In the genomic region with DNA sequence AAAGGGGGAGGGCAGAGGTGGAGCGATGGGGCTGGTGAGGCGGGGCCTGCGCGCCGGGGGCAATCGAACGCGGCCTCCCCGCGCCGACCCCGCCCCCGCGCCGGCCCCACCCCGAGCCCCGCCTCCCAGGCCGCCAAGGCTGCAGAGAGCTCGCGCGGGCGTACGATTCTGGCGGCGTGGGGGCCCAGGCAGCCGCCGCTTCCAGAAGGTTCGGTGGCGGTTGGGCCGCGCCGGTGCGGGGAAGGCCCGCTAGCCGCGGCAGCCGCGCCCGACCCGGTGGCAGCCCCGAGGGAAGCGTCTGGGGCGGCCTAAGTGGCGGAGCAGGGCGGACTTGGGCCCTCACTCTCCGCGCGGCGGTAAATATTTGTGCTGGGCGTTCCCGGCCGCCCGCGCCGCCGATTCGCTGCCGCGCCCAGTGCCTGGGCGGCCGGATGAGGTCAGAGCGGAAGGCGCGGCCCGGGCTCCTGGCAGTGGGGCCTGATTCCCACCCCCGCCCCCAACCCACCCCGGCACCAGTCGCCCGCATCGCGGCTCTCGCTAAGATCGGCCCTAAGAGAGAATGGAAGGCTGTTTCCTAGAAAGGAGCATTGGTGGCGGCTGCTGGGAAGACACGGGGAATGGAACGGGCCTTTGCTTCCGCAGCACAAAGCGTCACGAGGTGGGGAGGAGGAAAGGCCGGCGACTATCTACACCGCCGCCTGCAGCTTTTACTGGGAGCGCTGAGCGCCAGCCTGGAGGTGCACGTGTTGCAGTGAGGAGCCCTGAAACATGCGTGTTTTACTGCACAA, we compare ENCODE assay signal across 8 cellular contexts. TPM values are rescaled to one million over a fixed set of nuclear protein-coding genes. Genes with fewer than 3 reads are reported as not detected.
DNase-seq lines count a peak whose midpoint lies in the region; ATAC-seq and TF ChIP-seq lines count a peak whose summit lies in the region.

A gene with protein sequence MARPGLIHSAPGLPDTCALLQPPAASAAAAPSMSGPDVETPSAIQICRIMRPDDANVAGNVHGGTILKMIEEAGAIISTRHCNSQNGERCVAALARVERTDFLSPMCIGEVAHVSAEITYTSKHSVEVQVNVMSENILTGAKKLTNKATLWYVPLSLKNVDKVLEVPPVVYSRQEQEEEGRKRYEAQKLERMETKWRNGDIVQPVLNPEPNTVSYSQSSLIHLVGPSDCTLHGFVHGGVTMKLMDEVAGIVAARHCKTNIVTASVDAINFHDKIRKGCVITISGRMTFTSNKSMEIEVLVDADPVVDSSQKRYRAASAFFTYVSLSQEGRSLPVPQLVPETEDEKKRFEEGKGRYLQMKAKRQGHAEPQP (minus strand): TSS at position 368 of the 788 bp plus-strand sequence. CDS start 368 bp downstream, outside the sequence.

- no peaks in the 10 kb centered on the region for H3K36me3 ChIP-seq in Peyer's patch

- ATAC-seq in GM21619 (IDR thresholded peaks at IDR 0.05; ENCODE audit: unreplicated experiment): peak; percentile 81
- ATAC-seq in naive thymus-derived CD8-positive, alpha-beta T cell: peak; percentile 87 to 88

- peak within 1 kb of the TSS; percentile 77 for H3K4me3 ChIP-seq in Jurkat, Clone E6-1 (ENCODE audit: low read length)
- H3K4me3 ChIP-seq in Peyer's patch: peak within 1 kb of the TSS; percentile 66 to 99 (median 84)

- TF ChIP-seq POLR2A in Peyer's patch (IDR thresholded peaks at IDR 0.05): peak; percentile 59 to 66

- H3K27me3 Mint-ChIP-seq in naive thymus-derived CD8-positive, alpha-beta T cell: no peaks in the 10 kb centered on the region

- POLR2A ChIA-PET in naive thymus-derived CD8-positive, alpha-beta T cell (lab: Charles Lee): interaction anchor here (0.6 to 2.5 kb wide), 13 partner anchors 9 to 158 kb away, joined by 3 to 18 read pairs (median 4); a partner anchor contains a TSS

- no peaks in the 10 kb centered on the region for H3K36me3 Mint-ChIP-seq in naive thymus-derived CD8-positive, alpha-beta T cell

- peak within 1 kb of the TSS; percentile 76 to 97 (median 95) for H3K27ac Mint-ChIP-seq in naive thymus-derived CD8-positive, alpha-beta T cell

- H3K27ac ChIP-seq in Peyer's patch: peak within 1 kb of the TSS; percentile 96 to 100 (median 99)

- H3K9me3 Mint-ChIP-seq in naive thymus-derived CD8-positive, alpha-beta T cell: no peaks in the 10 kb centered on the region

- peaks cover 0 to 21% (median 6%) of the 10 kb centered on the region in 4 donors for H3K4me1 ChIP-seq in Peyer's patch

- H3K27me3 ChIP-seq in Peyer's patch: no peaks in the 10 kb centered on the region

- H3K9me3 ChIP-seq in Peyer's patch: no peaks in the 10 kb centered on the region

- peak; percentile 66 for DNase-seq in DMS79 (lab: John Stamatoyannopoulos, UW)
- peak; percentile 83 for DNase-seq in Jurkat, Clone E6-1 (ENCODE audit: low read depth, low spot score)
- peak; percentile 88 to 95 (median 94) for DNase-seq in Peyer's patch
- peak; percentile 86 for DNase-seq in activated T-helper 1 cell treated with Interleukin-2 at 50 U/mL for 16 hours (ENCODE audit: low read depth)
- peak; percentile 82 for DNase-seq in fibroblast of gingiva (ENCODE audit: low read depth)
- DNase-seq in naive thymus-derived CD8-positive, alpha-beta T cell: peak; percentile 82 to 94 (median 90)
- DNase-seq in stimulated activated naive CD4-positive, alpha-beta T cell (lab: John Stamatoyannopoulos, UW): peak; percentile 85 to 94 (median 87)

- TF ChIP-seq CTCF in Peyer's patch (IDR thresholded peaks at IDR 0.05): peak in 3 of 6 experiments; percentile 38 to 55 (median 43)

- H3K4me3 Mint-ChIP-seq in naive thymus-derived CD8-positive, alpha-beta T cell: peak within 1 kb of the TSS; percentile 73 to 91 (median 90)

- peaks cover 18 to 34% (median 27%) of the 10 kb centered on the region in 4 donors for H3K4me1 Mint-ChIP-seq in naive thymus-derived CD8-positive, alpha-beta T cell

RNA-seq across cellular contexts. Expression of the gene that starts here (rescaled TPM):
- polyA plus RNA-seq in Jurkat, Clone E6-1 (2012; ENCODE audit: insufficient read depth, insufficient read length): 180 TPM
- 10 to 100 TPM; 38.4 to 93.2 (median 67.1) TPM for total RNA-seq in Peyer's patch
- total RNA-seq in naive thymus-derived CD8-positive, alpha-beta T cell: 1 to 10 TPM; 4.3 to 4.9 TPM
- 1 to 10 TPM; 5.6 to 9.4 (median 7.8) TPM for polyA plus RNA-seq in naive thymus-derived CD8-positive, alpha-beta T cell

Comparison
In these comparisons a context has a peak if more than half of its experiments do, and no peak if none do; other contexts are left out.
1. Peak in every context shown above with its lines: DNase-seq, ATAC-seq, H3K4me3 ChIP-seq and H3K27ac ChIP-seq.
2. RNA of the gene that starts here (total RNA-seq): 38.4 to 93.2 TPM in Peyer's patch; 4.3 to 4.9 TPM in naive thymus-derived CD8-positive, alpha-beta T cell; every median in the first group is over 4 times any median in the second.